1 cellular context compared by ENCODE assay signal in the genomic region with DNA sequence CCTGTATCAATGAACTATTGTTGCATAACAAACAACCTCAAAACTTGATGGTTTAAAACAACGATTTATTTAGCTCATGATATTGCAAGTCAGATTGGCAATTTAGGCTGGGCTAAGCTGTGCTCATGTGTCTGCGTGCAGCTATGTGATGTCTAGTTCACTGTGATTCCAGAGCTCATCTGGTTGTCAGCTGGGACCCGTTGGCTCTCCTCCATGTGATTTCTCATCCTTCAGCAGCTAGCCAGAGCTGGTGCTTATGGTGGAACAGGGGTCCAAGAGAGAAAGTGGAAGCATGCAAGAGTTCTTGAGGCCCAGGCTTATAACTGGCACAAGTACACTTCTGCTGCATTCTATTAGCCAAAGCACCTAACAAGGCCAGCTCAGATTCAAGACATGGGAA.
TF ChIP-seq lines count a peak whose summit lies in the region.

No MANE protein-coding gene starts in this region.

TF ChIP-seq in GM23338, 12 proteins besides CTCF, POLR2A, EP300 and RAD21 (continued from another document):
- TF ChIP-seq, protein P1, sequence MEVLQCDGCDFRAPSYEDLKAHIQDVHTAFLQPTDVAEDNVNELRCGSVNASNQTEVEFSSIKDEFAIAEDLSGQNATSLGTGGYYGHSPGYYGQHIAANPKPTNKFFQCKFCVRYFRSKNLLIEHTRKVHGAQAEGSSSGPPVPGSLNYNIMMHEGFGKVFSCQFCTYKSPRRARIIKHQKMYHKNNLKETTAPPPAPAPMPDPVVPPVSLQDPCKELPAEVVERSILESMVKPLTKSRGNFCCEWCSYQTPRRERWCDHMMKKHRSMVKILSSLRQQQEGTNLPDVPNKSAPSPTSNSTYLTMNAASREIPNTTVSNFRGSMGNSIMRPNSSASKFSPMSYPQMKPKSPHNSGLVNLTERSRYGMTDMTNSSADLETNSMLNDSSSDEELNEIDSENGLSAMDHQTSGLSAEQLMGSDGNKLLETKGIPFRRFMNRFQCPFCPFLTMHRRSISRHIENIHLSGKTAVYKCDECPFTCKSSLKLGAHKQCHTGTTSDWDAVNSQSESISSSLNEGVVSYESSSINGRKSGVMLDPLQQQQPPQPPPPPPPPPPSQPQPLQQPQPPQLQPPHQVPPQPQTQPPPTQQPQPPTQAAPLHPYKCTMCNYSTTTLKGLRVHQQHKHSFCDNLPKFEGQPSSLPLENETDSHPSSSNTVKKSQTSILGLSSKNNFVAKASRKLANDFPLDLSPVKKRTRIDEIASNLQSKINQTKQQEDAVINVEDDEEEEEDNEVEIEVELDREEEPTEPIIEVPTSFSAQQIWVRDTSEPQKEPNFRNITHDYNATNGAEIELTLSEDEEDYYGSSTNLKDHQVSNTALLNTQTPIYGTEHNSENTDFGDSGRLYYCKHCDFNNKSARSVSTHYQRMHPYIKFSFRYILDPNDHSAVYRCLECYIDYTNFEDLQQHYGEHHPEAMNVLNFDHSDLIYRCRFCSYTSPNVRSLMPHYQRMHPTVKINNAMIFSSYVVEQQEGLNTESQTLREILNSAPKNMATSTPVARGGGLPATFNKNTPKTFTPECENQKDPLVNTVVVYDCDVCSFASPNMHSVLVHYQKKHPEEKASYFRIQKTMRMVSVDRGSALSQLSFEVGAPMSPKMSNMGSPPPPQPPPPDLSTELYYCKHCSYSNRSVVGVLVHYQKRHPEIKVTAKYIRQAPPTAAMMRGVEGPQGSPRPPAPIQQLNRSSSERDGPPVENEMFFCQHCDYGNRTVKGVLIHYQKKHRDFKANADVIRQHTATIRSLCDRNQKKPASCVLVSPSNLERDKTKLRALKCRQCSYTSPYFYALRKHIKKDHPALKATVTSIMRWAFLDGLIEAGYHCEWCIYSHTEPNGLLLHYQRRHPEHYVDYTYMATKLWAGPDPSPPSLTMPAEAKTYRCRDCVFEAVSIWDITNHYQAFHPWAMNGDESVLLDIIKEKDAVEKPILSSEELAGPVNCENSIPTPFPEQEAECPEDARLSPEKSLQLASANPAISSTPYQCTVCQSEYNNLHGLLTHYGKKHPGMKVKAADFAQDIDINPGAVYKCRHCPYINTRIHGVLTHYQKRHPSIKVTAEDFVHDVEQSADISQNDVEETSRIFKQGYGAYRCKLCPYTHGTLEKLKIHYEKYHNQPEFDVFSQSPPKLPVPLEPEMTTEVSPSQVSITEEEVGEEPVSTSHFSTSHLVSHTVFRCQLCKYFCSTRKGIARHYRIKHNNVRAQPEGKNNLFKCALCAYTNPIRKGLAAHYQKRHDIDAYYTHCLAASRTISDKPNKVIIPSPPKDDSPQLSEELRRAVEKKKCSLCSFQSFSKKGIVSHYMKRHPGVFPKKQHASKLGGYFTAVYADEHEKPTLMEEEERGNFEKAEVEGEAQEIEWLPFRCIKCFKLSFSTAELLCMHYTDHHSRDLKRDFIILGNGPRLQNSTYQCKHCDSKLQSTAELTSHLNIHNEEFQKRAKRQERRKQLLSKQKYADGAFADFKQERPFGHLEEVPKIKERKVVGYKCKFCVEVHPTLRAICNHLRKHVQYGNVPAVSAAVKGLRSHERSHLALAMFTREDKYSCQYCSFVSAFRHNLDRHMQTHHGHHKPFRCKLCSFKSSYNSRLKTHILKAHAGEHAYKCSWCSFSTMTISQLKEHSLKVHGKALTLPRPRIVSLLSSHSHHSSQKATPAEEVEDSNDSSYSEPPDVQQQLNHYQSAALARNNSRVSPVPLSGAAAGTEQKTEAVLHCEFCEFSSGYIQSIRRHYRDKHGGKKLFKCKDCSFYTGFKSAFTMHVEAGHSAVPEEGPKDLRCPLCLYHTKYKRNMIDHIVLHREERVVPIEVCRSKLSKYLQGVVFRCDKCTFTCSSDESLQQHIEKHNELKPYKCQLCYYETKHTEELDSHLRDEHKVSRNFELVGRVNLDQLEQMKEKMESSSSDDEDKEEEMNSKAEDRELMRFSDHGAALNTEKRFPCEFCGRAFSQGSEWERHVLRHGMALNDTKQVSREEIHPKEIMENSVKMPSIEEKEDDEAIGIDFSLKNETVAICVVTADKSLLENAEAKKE (CRISPR knock-in tag; IDR thresholded peaks at IDR 0.05): no peak
- no peak for TF ChIP-seq JUNB (IDR thresholded peaks at IDR 0.05; ENCODE audit: unreplicated experiment)
- TF ChIP-seq STAT1 (IDR thresholded peaks at IDR 0.05; ENCODE audit: unreplicated experiment): no peak
- TF ChIP-seq POLR2AphosphoS5 (IDR thresholded peaks at IDR 0.05; ENCODE audit: low read depth): no peak
- TF ChIP-seq ZNF331 (CRISPR knock-in tag; IDR thresholded peaks at IDR 0.05; ENCODE audit: low read depth): no peak
- TF ChIP-seq REST (IDR thresholded peaks at IDR 0.05; ENCODE audit: unreplicated experiment): no peak
